8 cellular contexts compared by ENCODE assay signal in genomic region chr6:52399511-52400315, GRCh38. TPM values are rescaled to one million over a fixed set of nuclear protein-coding genes. Genes with fewer than 3 reads are reported as not detected.
A peak's percentile ranks its signal among the peaks of the same experiment; 100 is the strongest.
DNase-seq lines count a peak whose midpoint lies in the region; ATAC-seq lines count a peak whose summit lies in the region.

No MANE protein-coding gene starts in this region.

- no peaks in the 10 kb centered on the region for H3K4me1 ChIP-seq in mesenchymal stem cell (ENCODE audit: control insufficient read depth, insufficient read depth, low read depth, low read length)

- no peak overlapping the region for H2BK120ac ChIP-seq in mesenchymal stem cell (ENCODE audit: low read depth, low read length)

- peaks cover 11% of the 10 kb centered on the region for H3K79me1 ChIP-seq in mesenchymal stem cell (replicated peaks; ENCODE audit: low read length, poor library complexity, severe bottlenecking)

- H3K9me3 ChIP-seq in mesenchymal stem cell (ENCODE audit: control insufficient read depth, low read length), result no peaks in the 10 kb centered on the region

- H2AFZ ChIP-seq in mesenchymal stem cell (ENCODE audit: low read depth, low read length), result no peak overlapping the region

- no peak overlapping the region for H3K14ac ChIP-seq in mesenchymal stem cell (ENCODE audit: low read length in 2 of 2)

- no peak overlapping the region for H4K91ac ChIP-seq in mesenchymal stem cell (ENCODE audit: low read length)

- H3K9ac ChIP-seq in mesenchymal stem cell (ENCODE audit: low read length), result peak overlapping the region; percentile 5

- no peak overlapping the region for H3K23ac ChIP-seq in mesenchymal stem cell (ENCODE audit: low read length in 2 of 2)

- no peak overlapping the region for H2BK15ac ChIP-seq in mesenchymal stem cell (ENCODE audit: low read depth, poor library complexity, severe bottlenecking)

- no peak overlapping the region for H3K4ac ChIP-seq in mesenchymal stem cell (ENCODE audit: low read depth in 1 of 2, low read length in 2 of 2)

- no peak overlapping the region for H3K18ac ChIP-seq in mesenchymal stem cell (ENCODE audit: low read depth in 1 of 2, low read length in 2 of 2)

- 31% methylated on average over 3 of the region's 3 CpGs for WGBS in mesenchymal stem cell

- DNase-seq in DMS 273 treated with DMSO at 0.1 percent for 48 hours (lab: John Stamatoyannopoulos, UW) (peak; percentile 9), NCI-H1092 treated with DMSO at 0.1 percent for 48 hours (lab: John Stamatoyannopoulos, UW) (peak; percentile 39), T1000 (lab: John Stamatoyannopoulos, UW) (peak; percentile 33), ecto neural progenitor cell (ENCODE audit: low spot score) (peak; percentile 53), mesenchymal stem cell (peak; percentile 68), cerebellar nuclear complex (lab: John Stamatoyannopoulos, UW) (no peak)
- DNase-seq in stimulated activated CD4-positive, alpha-beta T cell treated with anti-CD3 and anti-CD28 coated beads, Interleukin-4, amount 100 ng/mL, for 4 hours, result no peak

- no peak overlapping the region for H2AK5ac ChIP-seq in mesenchymal stem cell (ENCODE audit: low read length, severe bottlenecking)

- peak; percentile 49 for ATAC-seq in GM19463 (IDR thresholded peaks at IDR 0.05; ENCODE audit: unreplicated experiment)

- H2BK5ac ChIP-seq in mesenchymal stem cell (ENCODE audit: low read depth, low read length, poor library complexity, severe bottlenecking), result no peak overlapping the region

- no peak overlapping the region for H3K4me2 ChIP-seq in mesenchymal stem cell (ENCODE audit: low read length, poor library complexity, severe bottlenecking)

- H3K4me3 ChIP-seq in mesenchymal stem cell (ENCODE audit: insufficient read depth in 1 of 2, low read depth in 1 of 2, low read length in 2 of 2), result no peak overlapping the region

- H4K8ac ChIP-seq in mesenchymal stem cell (ENCODE audit: low read length), result no peak overlapping the region

- H3K27me3 ChIP-seq in mesenchymal stem cell (ENCODE audit: control insufficient read depth in 1 of 2, insufficient read depth in 1 of 2, low read length in 2 of 2), result no peaks in the 10 kb centered on the region

- H3K27ac ChIP-seq in mesenchymal stem cell (ENCODE audit: low read length, poor library complexity, severe bottlenecking), result no peak overlapping the region

- H2BK12ac ChIP-seq in mesenchymal stem cell (ENCODE audit: low read length in 2 of 2), result no peak overlapping the region

- peaks cover 7 to 14% of the 10 kb centered on the region in 2 experiments for H3K36me3 ChIP-seq in mesenchymal stem cell (ENCODE audit: control insufficient read depth in 1 of 2, insufficient read depth in 2 of 2, low read depth in 1 of 2, low read length in 2 of 2)

RNA-seq across cellular contexts. Expression of gene EFHC1, which starts 20.4 kb away (rescaled TPM):
- 12.4 TPM for polyA plus RNA-seq in mesenchymal stem cell (2013, experiment 1 of 2)
- polyA plus RNA-seq in mesenchymal stem cell (2013, experiment 2 of 2), result 12.0 TPM

RNA-seq across cellular contexts. Expression of gene PAQR8, which starts 37.8 kb away (rescaled TPM):
- 2.3 TPM for polyA plus RNA-seq in mesenchymal stem cell (2013, experiment 1 of 2)
- 2.4 TPM for polyA plus RNA-seq in mesenchymal stem cell (2013, experiment 2 of 2)

Comparison
In these comparisons a context has a peak if more than half of its experiments do, and no peak if none do; other contexts are left out.
1. DNase-seq: peak in DMS 273 treated with DMSO at 0.1 percent for 48 hours (single experiment), NCI-H1092 treated with DMSO at 0.1 percent for 48 hours (single experiment), T1000 (single experiment), ecto neural progenitor cell (single experiment) and mesenchymal stem cell (single experiment); none in cerebellar nuclear complex (0 of 2) and stimulated activated CD4-positive, alpha-beta T cell treated with anti-CD3 and anti-CD28 coated beads, Interleukin-4, amount 100 ng/mL, for 4 hours (0 of 2).